In genomic region chr5:126056362-126056761, GRCh38 we compare ENCODE assay signal across 24 cellular contexts.
"Had no signal": no experiment of that assay in that cellular context is flagged by ENCODE, and none has a peak within 500 bp of the region (broad histone marks: within the 10 kb centered on the region; RNA-seq: fewer than 3 reads in every experiment).

No MANE protein-coding gene starts in this region.

- H3K27me3 ChIP-seq: gastrocnemius medialis, heart right ventricle, pancreas, upper lobe of right lung had no signal

- H3K27me3 Mint-ChIP-seq: activated CD4-positive, alpha-beta memory T cell treated with anti-CD3 and anti-CD28 coated beads for 36 hours; activated CD8-positive, alpha-beta memory T cell treated with anti-CD3 and anti-CD28 coated beads, Interleukin-2, amount 10 ng/mL, durations not matched to agents 7 days and 5 days; activated naive CD4-positive, alpha-beta T cell treated with anti-CD3 and anti-CD28 coated beads, Interleukin-2, amount 10 ng/mL, durations not matched to agents 7 days and 5 days; naive thymus-derived CD8-positive, alpha-beta T cell; T-helper 17 cell had no signal

- H3K4me1 Mint-ChIP-seq: activated CD8-positive, alpha-beta memory T cell treated with anti-CD3 and anti-CD28 coated beads, Interleukin-2, amount 10 ng/mL, durations not matched to agents 7 days and 5 days; activated naive CD4-positive, alpha-beta T cell treated with anti-CD3 and anti-CD28 coated beads, Interleukin-2, amount 10 ng/mL, durations not matched to agents 7 days and 5 days; immature natural killer cell; naive thymus-derived CD8-positive, alpha-beta T cell; T-helper 17 cell had no signal

- H3K36me3 Mint-ChIP-seq: activated CD4-positive, alpha-beta memory T cell treated with anti-CD3 and anti-CD28 coated beads for 36 hours; activated CD8-positive, alpha-beta memory T cell treated with anti-CD3 and anti-CD28 coated beads, Interleukin-2, amount 10 ng/mL, durations not matched to agents 7 days and 5 days; activated naive CD4-positive, alpha-beta T cell treated with anti-CD3 and anti-CD28 coated beads, Interleukin-2, amount 10 ng/mL, durations not matched to agents 7 days and 5 days; immature natural killer cell; mesothelial cell of epicardium; naive thymus-derived CD8-positive, alpha-beta T cell had no signal

- H3K4me1 ChIP-seq: gastrocnemius medialis, upper lobe of right lung had no signal

- H3K4me3 ChIP-seq: coronary artery, gastrocnemius medialis, heart right ventricle, left ventricle myocardium inferior, pancreas, upper lobe of right lung had no signal

- DNase-seq: activated CD4-positive, alpha-beta memory T cell treated with anti-CD3 and anti-CD28 coated beads for 36 hours; activated CD4-positive, alpha-beta T cell treated with anti-CD3 and anti-CD28 coated beads for 48 hours; activated CD8-positive, alpha-beta memory T cell treated with anti-CD3 and anti-CD28 coated beads, Interleukin-2, amount 10 ng/mL, durations not matched to agents 7 days and 5 days; activated effector memory CD4-positive, alpha-beta T cell treated with anti-CD3 and anti-CD28 coated beads, Interleukin-2, amount 50 U/mL, for 16 hours; activated naive CD4-positive, alpha-beta T cell treated with anti-CD3 and anti-CD28 coated beads, Interleukin-2, amount 10 ng/mL, durations not matched to agents 7 days and 5 days; activated T-cell treated with anti-CD3 and anti-CD28 coated beads for 4 hours; amygdala; cerebellar nuclear complex; erythroblast; gastrocnemius medialis; heart right ventricle; immature natural killer cell; left ventricle myocardium inferior; naive thymus-derived CD8-positive, alpha-beta T cell; pancreas; right cardiac atrium; stimulated activated CD4-positive, alpha-beta T cell treated with anti-CD3 and anti-CD28 coated beads, Interleukin-12 subunit alpha, Interleukin-12 subunit beta, amount 100 ng/mL, for 4 hours; stimulated activated CD4-positive, alpha-beta T cell treated with anti-CD3 and anti-CD28 coated beads, Interleukin-4, amount 100 ng/mL, for 4 hours; stimulated activated naive CD8-positive, alpha-beta T cell treated with anti-CD3 and anti-CD28 coated beads, Interleukin-15, Interleukin-2, amounts not matched to agents 100 U/mL and 50 U/mL, for 24 hours; SW 1271; T-helper 17 cell; upper lobe of right lung had no signal

- H3K9me3 ChIP-seq: gastrocnemius medialis, pancreas, upper lobe of right lung had no signal

- H3K27ac ChIP-seq: coronary artery, gastrocnemius medialis, heart right ventricle, left ventricle myocardium inferior, pancreas, upper lobe of right lung had no signal

- H3K4me3 Mint-ChIP-seq: activated CD4-positive, alpha-beta memory T cell treated with anti-CD3 and anti-CD28 coated beads for 36 hours; activated CD8-positive, alpha-beta memory T cell treated with anti-CD3 and anti-CD28 coated beads, Interleukin-2, amount 10 ng/mL, durations not matched to agents 7 days and 5 days; activated naive CD4-positive, alpha-beta T cell treated with anti-CD3 and anti-CD28 coated beads, Interleukin-2, amount 10 ng/mL, durations not matched to agents 7 days and 5 days; immature natural killer cell; mesothelial cell of epicardium; naive thymus-derived CD8-positive, alpha-beta T cell; T-helper 17 cell had no signal

- H3K27ac Mint-ChIP-seq: activated CD4-positive, alpha-beta memory T cell treated with anti-CD3 and anti-CD28 coated beads for 36 hours; activated CD8-positive, alpha-beta memory T cell treated with anti-CD3 and anti-CD28 coated beads, Interleukin-2, amount 10 ng/mL, durations not matched to agents 7 days and 5 days; activated naive CD4-positive, alpha-beta T cell treated with anti-CD3 and anti-CD28 coated beads, Interleukin-2, amount 10 ng/mL, durations not matched to agents 7 days and 5 days; immature natural killer cell; mesothelial cell of epicardium; naive thymus-derived CD8-positive, alpha-beta T cell; T-helper 17 cell had no signal

- ATAC-seq: activated CD8-positive, alpha-beta memory T cell treated with anti-CD3 and anti-CD28 coated beads, Interleukin-2, amount 10 ng/mL, durations not matched to agents 7 days and 5 days; gastrocnemius medialis; heart right ventricle; naive thymus-derived CD8-positive, alpha-beta T cell; pancreas; right cardiac atrium; stimulated activated naive CD8-positive, alpha-beta T cell treated with anti-CD3 and anti-CD28 coated beads, Interleukin-15, Interleukin-2, amounts not matched to agents 100 U/mL and 50 U/mL, for 24 hours; T-helper 17 cell; upper lobe of right lung had no signal

- H3K36me3 ChIP-seq: gastrocnemius medialis, heart right ventricle, left ventricle myocardium inferior, pancreas, upper lobe of right lung had no signal
